Comparison of ENCODE assay signal across 1 cellular context in genomic region chr7:98395481-98395880, GRCh38.
TF ChIP-seq lines count a peak whose summit lies in the region.

No MANE protein-coding gene starts in this region.

TF ChIP-seq in HepG2, 621 proteins besides CTCF, POLR2A, EP300 and RAD21:
- TF ChIP-seq MAFK (conservative IDR thresholded peaks at IDR 0.05 in 1 of 2, IDR thresholded peaks at IDR 0.05 in 1 of 2; ENCODE audit: low read length in 2 of 2) (peak; percentile 12 to 84; a peak in 2 of 4 replicates), MAFF (IDR thresholded peaks at IDR 0.05; ENCODE audit: low read depth, low read length) (peak; percentile 67; the same call in 1 of the 2 replicates), ZNF235 (CRISPR knock-in tag; IDR thresholded peaks at IDR 0.05; ENCODE audit: borderline replicate concordance) (no peak)
